8 cellular contexts compared by ENCODE assay signal in the genomic region with DNA sequence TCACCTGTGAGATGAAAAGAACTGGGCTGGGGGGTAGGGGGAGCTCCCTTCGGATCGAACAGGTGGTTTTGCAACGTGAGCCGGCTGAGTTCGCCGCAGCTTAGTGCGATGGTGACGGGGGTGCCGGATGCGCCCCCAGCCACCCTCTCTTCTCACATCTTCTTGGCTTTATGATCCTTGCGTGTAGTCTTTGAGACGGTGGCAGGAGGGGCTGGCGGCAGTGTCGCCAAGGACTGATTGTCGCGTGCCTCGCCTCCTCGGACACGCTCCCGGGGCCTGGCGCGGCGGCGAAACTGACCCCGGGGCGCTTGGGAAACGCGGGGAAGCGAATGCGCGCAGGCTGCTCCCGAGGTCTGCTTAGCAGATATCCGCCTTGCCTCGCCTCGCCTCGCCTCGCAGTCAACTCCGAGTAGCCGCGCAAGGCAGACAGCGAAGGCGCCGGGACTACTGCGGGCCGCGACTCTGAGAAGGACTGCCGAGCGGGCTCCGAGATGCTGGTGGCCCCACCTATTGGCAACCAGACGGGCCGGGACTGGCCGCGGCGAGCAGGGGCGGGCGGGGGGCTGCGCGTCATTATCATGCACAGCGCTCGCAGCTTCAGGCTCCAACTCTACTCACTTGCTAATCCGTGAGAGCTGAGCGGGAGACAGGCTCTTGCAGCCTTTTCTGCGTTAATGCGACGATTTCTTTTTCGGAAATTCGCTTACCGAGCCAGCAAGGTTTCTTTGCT. TPM values are rescaled to one million over a fixed set of nuclear protein-coding genes. Genes with fewer than 3 reads are reported as not detected.
DNase-seq lines count a peak whose midpoint lies in the region; ATAC-seq and TF ChIP-seq lines count a peak whose summit lies in the region.

No MANE protein-coding gene starts in this region.

- peak overlapping the region; percentile 67 for H3K4me3 ChIP-seq in retinal pigment epithelial cell (ENCODE audit: low read length)

- peaks cover 2% of the 10 kb centered on the region for H3K4me1 Mint-ChIP-seq in activated T-helper 2 cell treated with anti-CD3 and anti-CD28 coated beads, Interferon-gamma antibody, Interleukin-2, Interleukin-4, amounts not matched to agents 10 μg/mL and 5 μg/mL and 100 μg/mL, durations not matched to agents 14 hours and 24 hours and 36 hours (ENCODE audit: low read depth)

- H3K27me3 Mint-ChIP-seq in activated T-helper 2 cell treated with anti-CD3 and anti-CD28 coated beads, Interferon-gamma antibody, Interleukin-2, Interleukin-4, amounts not matched to agents 10 μg/mL and 5 μg/mL and 100 μg/mL, durations not matched to agents 14 hours and 24 hours and 36 hours (ENCODE audit: low read depth), result peaks cover 25% of the 10 kb centered on the region

- ATAC-seq in HG03565 (IDR thresholded peaks at IDR 0.05; ENCODE audit: unreplicated experiment), result no peak

- peak overlapping the region; percentile 92 for H3K27ac ChIP-seq in angular gyrus (ENCODE audit: low read depth, low read length)

- H3K27ac Mint-ChIP-seq in activated T-helper 2 cell treated with anti-CD3 and anti-CD28 coated beads, Interferon-gamma antibody, Interleukin-2, Interleukin-4, amounts not matched to agents 10 μg/mL and 5 μg/mL and 100 μg/mL, durations not matched to agents 14 hours and 24 hours and 36 hours, result no peak overlapping the region

- intact Hi-C loops in activated T-helper 2 cell treated with anti-CD3 and anti-CD28 coated beads, Interferon-gamma antibody, Interleukin-2, Interleukin-4, amounts not matched to agents 10 μg/mL and 5 μg/mL and 100 μg/mL, durations not matched to agents 14 hours and 24 hours and 36 hours (cut with micrococcal nuclease), result loop anchor here (10.0 kb wide), 1 partner anchor 1529 kb away; no protein-coding TSS in a partner anchor

- H3K9me3 Mint-ChIP-seq in activated T-helper 2 cell treated with anti-CD3 and anti-CD28 coated beads, Interferon-gamma antibody, Interleukin-2, Interleukin-4, amounts not matched to agents 10 μg/mL and 5 μg/mL and 100 μg/mL, durations not matched to agents 14 hours and 24 hours and 36 hours, result no peaks in the 10 kb centered on the region

- no peaks in the 10 kb centered on the region for H3K36me3 Mint-ChIP-seq in activated T-helper 2 cell treated with anti-CD3 and anti-CD28 coated beads, Interferon-gamma antibody, Interleukin-2, Interleukin-4, amounts not matched to agents 10 μg/mL and 5 μg/mL and 100 μg/mL, durations not matched to agents 14 hours and 24 hours and 36 hours (ENCODE audit: low read depth)

- DNase-seq in DMS79 (lab: John Stamatoyannopoulos, UW) (peak; percentile 62), NCI-H1092 treated with DMSO at 0.1 percent for 48 hours (lab: John Stamatoyannopoulos, UW) (peak; percentile 31), hypothalamus (lab: John Stamatoyannopoulos, UW) (peak; percentile 23 to 93 (median 74)), retinal pigment epithelial cell (ENCODE audit: low read depth) (peak; percentile 62)
- DNase-seq in stimulated activated CD4-positive, alpha-beta T cell treated with anti-CD3 and anti-CD28 coated beads, Interleukin-2, amount 100 ng/mL, for 24 hours, result no peak
- DNase-seq in activated T-helper 2 cell treated with anti-CD3 and anti-CD28 coated beads, Interferon-gamma antibody, Interleukin-2, Interleukin-4, amounts not matched to agents 10 μg/mL and 5 μg/mL and 100 μg/mL, durations not matched to agents 14 hours and 24 hours and 36 hours (ENCODE audit: low spot score), result no peak

- H3K4me3 Mint-ChIP-seq in activated T-helper 2 cell treated with anti-CD3 and anti-CD28 coated beads, Interferon-gamma antibody, Interleukin-2, Interleukin-4, amounts not matched to agents 10 μg/mL and 5 μg/mL and 100 μg/mL, durations not matched to agents 14 hours and 24 hours and 36 hours (ENCODE audit: low read depth), result no peak overlapping the region

- TF ChIP-seq CTCF in retinal pigment epithelial cell (conservative IDR thresholded peaks at IDR 0.05; ENCODE audit: low read depth, low read length), result no peak

RNA-seq across cellular contexts. Expression of a gene that starts 1.5 kb away (rescaled TPM):
- not detected in 2 replicates for total RNA-seq in activated T-helper 2 cell treated with anti-CD3 and anti-CD28 coated beads, Interferon-gamma antibody, Interleukin-2, Interleukin-4, amounts not matched to agents 10 μg/mL and 5 μg/mL and 100 μg/mL, durations not matched to agents 14 hours and 24 hours and 36 hours

Comparison
In these comparisons a context has a peak if more than half of its experiments do, and no peak if none do; other contexts are left out.
1. DNase-seq: peak in DMS79 (single experiment), NCI-H1092 treated with DMSO at 0.1 percent for 48 hours (single experiment), hypothalamus (51 of 51) and retinal pigment epithelial cell (single experiment); none in stimulated activated CD4-positive, alpha-beta T cell treated with anti-CD3 and anti-CD28 coated beads, Interleukin-2, amount 100 ng/mL, for 24 hours (0 of 2) and activated T-helper 2 cell treated with anti-CD3 and anti-CD28 coated beads, Interferon-gamma antibody, Interleukin-2, Interleukin-4, amounts not matched to agents 10 μg/mL and 5 μg/mL and 100 μg/mL, durations not matched to agents 14 hours and 24 hours and 36 hours (single experiment).